In genomic region chr15:90463381-90463780, GRCh38 we compare ENCODE assay signal across 11 cellular contexts.
DNase-seq lines count a peak whose midpoint lies in the region; ATAC-seq lines count a peak whose summit lies in the region.
"Had no signal": no experiment of that assay in that cellular context is flagged by ENCODE, and none has a peak within 500 bp of the region (broad histone marks: within the 10 kb centered on the region; RNA-seq: fewer than 3 reads in every experiment).

No MANE protein-coding gene starts in this region.

- ATAC-seq in activated T-cell treated with anti-CD3 and anti-CD28 coated beads, Interleukin-2, amount 50 U/mL, for 72 hours (replicated peaks in 1 of 2) = no peak
- peak; percentile 87 for ATAC-seq in aorta (ENCODE audit: low FRiP score)

- peaks cover 4 to 19% of the 10 kb centered on the region in 2 donors for H3K4me1 ChIP-seq in aorta (ENCODE audit: control insufficient read depth in 1 of 2, insufficient read depth in 2 of 2, low read length in 2 of 2)

- no peaks in the 10 kb centered on the region for H3K36me3 ChIP-seq in aorta (ENCODE audit: control insufficient read depth in 1 of 2, insufficient read depth in 2 of 2, low read length in 1 of 2)

- no peak overlapping the region for H3K4me3 Mint-ChIP-seq in activated T-cell treated with anti-CD3 and anti-CD28 coated beads, Interleukin-2, amount 50 U/mL, for 72 hours

- H3K27ac ChIP-seq in caudate nucleus (ENCODE audit: low read depth, low read length) = peak overlapping the region; percentile 97
- H3K27ac ChIP-seq in aorta (ENCODE audit: low read depth in 1 of 2, low read length in 2 of 2) = peak overlapping the region; percentile 59 to 93
- H3K27ac ChIP-seq: VCaP had no signal

- no peaks in the 10 kb centered on the region for H3K27me3 Mint-ChIP-seq in activated T-cell treated with anti-CD3 and anti-CD28 coated beads, Interleukin-2, amount 50 U/mL, for 72 hours (ENCODE audit: low read depth)

- no peak for DNase-seq in activated T-cell treated with anti-CD3 and anti-CD28 coated beads, Interleukin-2, amount 50 U/mL, for 72 hours
- DNase-seq in activated T-cell treated with anti-CD3 and anti-CD28 coated beads, Interleukin-2, amount 50 U/mL, for 48 hours = no peak
- DNase-seq in caudate nucleus (lab: John Stamatoyannopoulos, UW) (peak in 35 of 61 donors; percentile 1 to 80 (median 31)), kidney tubule cell (ENCODE audit: low spot score) (peak; percentile 72), aorta (no peak), NCI-H2107 (lab: John Stamatoyannopoulos, UW) (no peak), GDM1 (lab: John Stamatoyannopoulos, UW) (no peak)
- DNase-seq in effector CD4-positive, alpha-beta T cell = no peak
- DNase-seq: ACHN, Karpas-422 had no signal

- peak overlapping the region; percentile 90 for H3K27ac Mint-ChIP-seq in activated T-cell treated with anti-CD3 and anti-CD28 coated beads, Interleukin-2, amount 50 U/mL, for 72 hours

- intact Hi-C loops in aorta (cut with DNase I) = loop anchor here in 1 of 2 donors (5.0 kb wide), 1 partner anchor 61 kb away; no protein-coding TSS in a partner anchor

- no peak overlapping the region for H3K4me3 ChIP-seq in aorta (ENCODE audit: low read length in 2 of 2)

- 5 to 6% methylated on average over 3 of the region's 3 CpGs for WGBS in aorta, 2 donors

- peaks cover 9 to 35% of the 10 kb centered on the region in 2 donors for H3K36me3 Mint-ChIP-seq in activated T-cell treated with anti-CD3 and anti-CD28 coated beads, Interleukin-2, amount 50 U/mL, for 72 hours (ENCODE audit: insufficient read depth in 2 of 2)

- H3K9me3 ChIP-seq in aorta (ENCODE audit: control insufficient read depth, low read length) = no peaks in the 10 kb centered on the region

- no peaks in the 10 kb centered on the region for H3K27me3 ChIP-seq in aorta (ENCODE audit: control insufficient read depth in 1 of 2, insufficient read depth in 2 of 2, low read length in 1 of 2)

- no peaks in the 10 kb centered on the region for H3K9me3 Mint-ChIP-seq in activated T-cell treated with anti-CD3 and anti-CD28 coated beads, Interleukin-2, amount 50 U/mL, for 72 hours

- peaks cover 18% of the 10 kb centered on the region for H3K4me1 Mint-ChIP-seq in activated T-cell treated with anti-CD3 and anti-CD28 coated beads, Interleukin-2, amount 50 U/mL, for 72 hours (ENCODE audit: low read depth)

Comparison
In these comparisons a context has a peak if more than half of its experiments do, and no peak if none do; other contexts are left out.
1. DNase-seq: peak in caudate nucleus (35 of 61) and kidney tubule cell (single experiment); none in activated T-cell treated with anti-CD3 and anti-CD28 coated beads, Interleukin-2, amount 50 U/mL, for 72 hours (0 of 2), activated T-cell treated with anti-CD3 and anti-CD28 coated beads, Interleukin-2, amount 50 U/mL, for 48 hours (0 of 2), aorta (0 of 2), NCI-H2107 (single experiment), GDM1 (single experiment) and effector CD4-positive, alpha-beta T cell (single experiment).